In the genomic region with DNA sequence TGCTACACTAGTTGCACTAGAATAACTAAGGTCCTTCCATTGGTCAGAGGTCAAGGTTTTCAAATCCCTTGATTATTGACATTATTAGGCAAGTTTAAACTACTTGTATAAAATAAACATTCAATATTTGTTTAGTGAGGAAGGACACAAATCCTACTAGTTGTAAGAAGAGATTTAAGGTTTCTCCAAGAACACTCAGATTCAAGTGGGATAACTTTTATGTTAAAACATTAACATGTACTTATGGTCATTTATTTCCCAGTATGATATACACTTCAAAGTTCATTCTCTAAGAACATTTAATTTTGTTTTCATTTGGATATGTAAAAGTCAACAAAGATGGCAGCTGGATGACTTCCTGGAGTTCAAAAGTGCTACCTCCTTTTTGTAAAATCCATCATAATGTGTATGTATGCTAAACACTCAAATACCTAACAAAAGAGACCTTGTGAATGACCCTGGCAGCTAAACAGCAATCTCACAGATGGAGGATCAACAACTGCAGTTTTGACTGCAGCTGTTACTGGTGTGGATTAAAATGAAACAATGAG, we compare ENCODE assay signal across 8 cellular contexts. TPM values are rescaled to one million over a fixed set of nuclear protein-coding genes. Genes with fewer than 3 reads are reported as not detected.
DNase-seq lines count a peak whose midpoint lies in the region; ATAC-seq, FAIRE-seq and TF ChIP-seq lines count a peak whose summit lies in the region.

No MANE protein-coding gene starts in this region.

- peaks cover 5% of the 10 kb centered on the region for H3K9me3 Mint-ChIP-seq in activated T-cell treated with anti-CD3 and anti-CD28 coated beads, Interleukin-2, amount 50 U/mL, for 24 hours
- peaks cover 2% of the 10 kb centered on the region for H3K9me3 Mint-ChIP-seq in activated CD8-positive, alpha-beta T cell treated with anti-CD3 and anti-CD28 coated beads for 36 hours

- peak overlapping the region; percentile 99 for H3K4me2 ChIP-seq in keratinocyte (ENCODE audit: control insufficient read depth, extremely low read depth, insufficient read depth, low read depth, low read length)

- peaks cover 50% of the 10 kb centered on the region for H3K4me1 Mint-ChIP-seq in activated T-cell treated with anti-CD3 and anti-CD28 coated beads, Interleukin-2, amount 50 U/mL, for 24 hours (ENCODE audit: low read depth)
- peaks cover 30% of the 10 kb centered on the region for H3K4me1 Mint-ChIP-seq in activated CD8-positive, alpha-beta T cell treated with anti-CD3 and anti-CD28 coated beads for 36 hours (ENCODE audit: low read depth)

- H3K4me3 ChIP-seq in keratinocyte (ENCODE audit: control insufficient read depth in 2 of 3, extremely low read depth in 1 of 3, insufficient read depth in 2 of 3, low read depth in 1 of 3, low read length in 3 of 3): peak overlapping the region; percentile 52 to 93 (median 74)
- peak overlapping the region; percentile 66 to 84 (median 72) for H3K4me3 ChIP-seq in tibial nerve

- no peak for FAIRE-seq in keratinocyte (lab: Jason Lieb, UNC)

- POLR2A ChIA-PET in activated CD8-positive, alpha-beta T cell treated with anti-CD3 and anti-CD28 coated beads for 36 hours (lab: Charles Lee): no interaction called here

- H3K4me1 ChIP-seq in keratinocyte (ENCODE audit: control insufficient read depth, extremely low read depth, insufficient read depth, low read length): peaks cover 12% of the 10 kb centered on the region
- H3K4me1 ChIP-seq in tibial nerve: peaks cover 0 to 46% (median 19%) of the 10 kb centered on the region in 4 donors

- no peak for ATAC-seq in activated CD8-positive, alpha-beta T cell treated with anti-CD3 and anti-CD28 coated beads for 36 hours
- ATAC-seq in GM21825 (IDR thresholded peaks at IDR 0.05; ENCODE audit: unreplicated experiment): no peak

- no peaks in the 10 kb centered on the region for H3K27me3 ChIP-seq in keratinocyte (ENCODE audit: control insufficient read depth, extremely low read depth, insufficient read depth, low read length)
- H3K27me3 ChIP-seq in tibial nerve: no peaks in the 10 kb centered on the region

- TF ChIP-seq EP300 in tibial nerve (IDR thresholded peaks at IDR 0.05): no peak

- H3K27me3 Mint-ChIP-seq in activated T-cell treated with anti-CD3 and anti-CD28 coated beads, Interleukin-2, amount 50 U/mL, for 24 hours: no peaks in the 10 kb centered on the region
- H3K27me3 Mint-ChIP-seq in activated CD8-positive, alpha-beta T cell treated with anti-CD3 and anti-CD28 coated beads for 36 hours: no peaks in the 10 kb centered on the region

- dilution Hi-C loops in keratinocyte (cut with MboI; ENCODE audit: extremely low pct_ligation_motif_present, low sequenced_read_pairs): no loop called here

- H3K27ac ChIP-seq in keratinocyte (ENCODE audit: control insufficient read depth, insufficient read depth, low read length): peak overlapping the region; percentile 96
- peak overlapping the region; percentile 96 to 98 (median 96) for H3K27ac ChIP-seq in tibial nerve

- no peaks in the 10 kb centered on the region for H3K9me3 ChIP-seq in keratinocyte (ENCODE audit: control insufficient read depth, low read depth, low read length)
- H3K9me3 ChIP-seq in tibial nerve: no peaks in the 10 kb centered on the region

- peak overlapping the region; percentile 95 for H3K4me3 Mint-ChIP-seq in activated T-cell treated with anti-CD3 and anti-CD28 coated beads, Interleukin-2, amount 50 U/mL, for 24 hours
- peak overlapping the region; percentile 91 for H3K4me3 Mint-ChIP-seq in activated CD8-positive, alpha-beta T cell treated with anti-CD3 and anti-CD28 coated beads for 36 hours

- H3K36me3 Mint-ChIP-seq in activated T-cell treated with anti-CD3 and anti-CD28 coated beads, Interleukin-2, amount 50 U/mL, for 24 hours (ENCODE audit: low read depth): peaks cover 41% of the 10 kb centered on the region
- H3K36me3 Mint-ChIP-seq in activated CD8-positive, alpha-beta T cell treated with anti-CD3 and anti-CD28 coated beads for 36 hours (ENCODE audit: low read depth): peaks cover 12% of the 10 kb centered on the region

- H3K9me1 ChIP-seq in keratinocyte (ENCODE audit: control insufficient read depth, extremely low read depth, insufficient read depth, low read length): no peaks in the 10 kb centered on the region

- TF ChIP-seq CTCF in activated CD8-positive, alpha-beta T cell treated with anti-CD3 and anti-CD28 coated beads for 36 hours (IDR thresholded peaks at IDR 0.05): no peak
- TF ChIP-seq CTCF in keratinocyte (optimal IDR thresholded peaks at IDR 0.05 in 1 of 3, IDR thresholded peaks at IDR 0.05 in 1 of 3, conservative IDR thresholded peaks at IDR 0.05 in 1 of 3; ENCODE audit: extremely low read depth in 1 of 3, insufficient read depth in 2 of 3, low read length in 3 of 3) (no peak), tibial nerve (IDR thresholded peaks at IDR 0.05) (no peak)

- H3K27ac Mint-ChIP-seq in activated T-cell treated with anti-CD3 and anti-CD28 coated beads, Interleukin-2, amount 50 U/mL, for 24 hours: peak overlapping the region; percentile 100
- peak overlapping the region; percentile 99 for H3K27ac Mint-ChIP-seq in activated CD8-positive, alpha-beta T cell treated with anti-CD3 and anti-CD28 coated beads for 36 hours

- CTCF ChIA-PET in activated CD8-positive, alpha-beta T cell treated with anti-CD3 and anti-CD28 coated beads for 36 hours (lab: Charles Lee): interaction anchor here (1.1 to 3.5 kb wide), 4 partner anchors 9 to 417 kb away, joined by 3 to 14 read pairs (median 7); no protein-coding TSS in a partner anchor

- H4K20me1 ChIP-seq in keratinocyte (ENCODE audit: control insufficient read depth, extremely low read depth, insufficient read depth, low read length): no peaks in the 10 kb centered on the region

- peaks cover 37% of the 10 kb centered on the region for H3K79me2 ChIP-seq in keratinocyte (ENCODE audit: control insufficient read depth, insufficient read depth, low read length)

- intact Hi-C loops in activated CD8-positive, alpha-beta T cell treated with anti-CD3 and anti-CD28 coated beads for 36 hours (cut with micrococcal nuclease): no loop called here

- peak overlapping the region; percentile 94 for H3K9ac ChIP-seq in keratinocyte (ENCODE audit: control insufficient read depth, extremely low read depth, insufficient read depth, low read length)

- no peak for TF ChIP-seq POLR2A in tibial nerve (IDR thresholded peaks at IDR 0.05)

- H3K36me3 ChIP-seq in keratinocyte (ENCODE audit: control insufficient read depth in 2 of 2, extremely low read depth in 1 of 2, insufficient read depth in 2 of 2, low read length in 2 of 2): peaks cover 0 to 2% of the 10 kb centered on the region in 2 experiments
- H3K36me3 ChIP-seq in tibial nerve: no peaks in the 10 kb centered on the region

- peak overlapping the region; percentile 45 for H2AFZ ChIP-seq in keratinocyte (ENCODE audit: control insufficient read depth, low read length)

- no peak for DNase-seq in activated T-cell treated with anti-CD3 and anti-CD28 coated beads, Interleukin-2, amount 50 U/mL, for 24 hours
- no peak for DNase-seq in activated T-cell treated with anti-CD3 and anti-CD28 coated beads, Interleukin-2, amount 50 U/mL, for 1 hour
- DNase-seq in activated CD8-positive, alpha-beta T cell treated with anti-CD3 and anti-CD28 coated beads for 36 hours: no peak
- DNase-seq in keratinocyte (ENCODE audit: low read depth, low spot score): no peak
- DNase-seq in tibial nerve (ENCODE audit: low spot score in 2 of 2): no peak
- no peak for DNase-seq in activated gamma-delta T cell (lab: John Stamatoyannopoulos, UW)
- no peak for DNase-seq in globus pallidus (ENCODE audit: low spot score)

RNA-seq across cellular contexts. Expression of a gene that starts 1.6 kb away (rescaled TPM):
- 10 to 100 TPM; 23.2 to 25.1 TPM for total RNA-seq in activated CD8-positive, alpha-beta T cell treated with anti-CD3 and anti-CD28 coated beads for 36 hours
- 28.5 to 46.9 TPM (median 31.3 TPM) in 3 replicates for polyA plus RNA-seq in keratinocyte
- 138 TPM for polyA plus RNA-seq in keratinocyte (2011; ENCODE audit: low read depth)
- 26.9 and 39.4 TPM in 2 replicates for polyA plus RNA-seq in keratinocyte (2011; cell fraction: cytosol; rRNA removed)
- 14.0 and 21.5 TPM in 2 replicates for polyA plus RNA-seq in keratinocyte (2011; cell fraction: nucleus; rRNA removed)
- polyA plus RNA-seq in keratinocyte (2012; ENCODE audit: low replicate concordance): 24.9 and 36.0 TPM in 2 replicates
- 7.1 to 23.1 TPM (median 18.7 TPM) in 3 replicates for polyA minus RNA-seq in keratinocyte
- polyA minus RNA-seq in keratinocyte (2011; cell fraction: cytosol; rRNA and poly(A)+ RNA removed): 51.2 TPM
- polyA minus RNA-seq in keratinocyte (2011; cell fraction: nucleus; rRNA and poly(A)+ RNA removed): 14.7 and 20.2 TPM in 2 replicates
- 10 to 100 TPM; 31.0 to 56.5 (median 40.1) TPM for total RNA-seq in tibial nerve
